In the genomic region with DNA sequence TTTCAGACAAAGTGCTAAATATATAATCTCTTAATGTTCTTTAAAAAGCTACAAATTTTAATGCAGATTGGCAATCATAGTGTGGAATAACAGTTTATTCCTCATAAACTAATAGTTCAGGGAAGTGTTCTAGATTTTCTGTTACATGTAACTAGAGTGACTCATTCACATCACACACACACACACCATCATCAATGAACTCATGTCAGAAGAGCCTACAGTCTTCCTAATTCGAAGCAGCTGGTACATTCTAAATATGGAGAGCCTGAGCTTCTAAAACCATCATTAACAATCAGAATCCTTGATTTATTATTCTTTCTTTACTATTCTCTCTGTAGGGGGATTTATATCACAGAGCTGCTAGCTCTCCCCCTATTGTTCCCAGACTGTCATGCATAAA, we compare ENCODE assay signal across 1 cellular context.
TF ChIP-seq lines count a peak whose summit lies in the region.

No MANE protein-coding gene starts in this region.

TF ChIP-seq in SK-N-SH, 30 proteins besides CTCF, POLR2A, EP300 and RAD21 (continued from another document):
- TF ChIP-seq, protein P1, sequence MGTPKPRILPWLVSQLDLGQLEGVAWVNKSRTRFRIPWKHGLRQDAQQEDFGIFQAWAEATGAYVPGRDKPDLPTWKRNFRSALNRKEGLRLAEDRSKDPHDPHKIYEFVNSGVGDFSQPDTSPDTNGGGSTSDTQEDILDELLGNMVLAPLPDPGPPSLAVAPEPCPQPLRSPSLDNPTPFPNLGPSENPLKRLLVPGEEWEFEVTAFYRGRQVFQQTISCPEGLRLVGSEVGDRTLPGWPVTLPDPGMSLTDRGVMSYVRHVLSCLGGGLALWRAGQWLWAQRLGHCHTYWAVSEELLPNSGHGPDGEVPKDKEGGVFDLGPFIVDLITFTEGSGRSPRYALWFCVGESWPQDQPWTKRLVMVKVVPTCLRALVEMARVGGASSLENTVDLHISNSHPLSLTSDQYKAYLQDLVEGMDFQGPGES (IDR thresholded peaks at IDR 0.05; ENCODE audit: low read depth, low read length), result no peak
- TF ChIP-seq JUND (IDR thresholded peaks at IDR 0.05) (peak; percentile 85), SMC3 (IDR thresholded peaks at IDR 0.05; ENCODE audit: low read depth, low read length) (no peak)
